ENCODE assay signal across 14 cellular contexts in the genomic region with DNA sequence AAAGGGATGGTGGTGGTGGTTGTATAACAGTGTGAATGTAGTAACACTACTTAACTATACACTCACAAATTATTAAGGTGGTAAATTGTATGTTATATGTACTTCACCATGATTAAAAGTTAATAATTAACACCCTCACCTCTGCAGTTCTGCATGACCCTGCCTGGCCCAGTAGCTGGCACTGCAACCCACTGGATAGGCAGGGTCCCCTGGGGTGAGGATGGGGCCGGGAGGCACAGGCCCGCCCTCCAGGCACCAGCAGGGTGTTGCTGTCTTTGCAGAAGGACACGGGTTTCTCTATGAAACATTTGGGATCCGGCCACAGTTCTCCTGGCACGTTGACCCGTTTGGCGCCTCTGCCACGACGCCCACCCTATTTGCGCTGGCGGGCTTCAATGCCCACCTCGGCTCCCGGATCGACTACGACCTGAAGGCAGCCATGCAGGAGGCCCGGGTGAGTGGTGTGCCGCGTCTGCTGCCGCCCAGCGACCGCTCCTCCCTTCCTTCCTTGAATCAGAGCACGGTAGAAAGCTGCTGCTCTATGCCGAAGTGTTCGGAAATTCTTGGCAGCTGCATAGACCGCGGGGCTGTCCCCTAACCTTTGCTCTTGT.
"Had no signal": no experiment of that assay in that cellular context is flagged by ENCODE, and none has a peak within 500 bp of the region (broad histone marks: within the 10 kb centered on the region; RNA-seq: fewer than 3 reads in every experiment).

No MANE protein-coding gene starts in this region.

- H3K27me3 ChIP-seq: colonic mucosa, hepatocyte, sigmoid colon had no signal

- H3K4me1 ChIP-seq: colonic mucosa, sigmoid colon had no signal

- H3K27ac ChIP-seq: colonic mucosa, hepatocyte, sigmoid colon, skin epidermis had no signal

- H3K36me3 ChIP-seq: colonic mucosa had no signal

- DNase-seq: colonic mucosa; dermis blood vessel endothelial cell; foreskin melanocyte; head of caudate nucleus; left colon; naive thymus-derived CD8-positive, alpha-beta T cell; sigmoid colon; stimulated activated CD4-positive, alpha-beta T cell treated with anti-CD3 and anti-CD28 coated beads, Interleukin-2, amount 100 ng/mL, for 24 hours; stimulated activated CD4-positive, alpha-beta T cell treated with anti-CD3 and anti-CD28 coated beads, Interleukin-4, amount 100 ng/mL, for 4 hours; stimulated activated naive B cell treated with anti-CD40 and anti-IgM and Interleukin-4, amounts not matched to agents 10 μg/mL and 1 μg/mL and 100 μg/mL, for 72 hours; trophoblast cell had no signal

- H3K9me3 ChIP-seq: colonic mucosa, mucosa of descending colon, sigmoid colon had no signal

- ATAC-seq: left colon; mucosa of descending colon; naive thymus-derived CD8-positive, alpha-beta T cell; stimulated activated naive B cell treated with anti-CD40 and anti-IgM and Interleukin-4, amounts not matched to agents 10 μg/mL and 1 μg/mL and 100 μg/mL, for 72 hours had no signal

- H3K4me3 ChIP-seq: colonic mucosa, hepatocyte, mucosa of descending colon, sigmoid colon, skin epidermis had no signal
